Comparison of ENCODE assay signal across 7 cellular contexts in genomic region chr12:110743571-110744093, GRCh38. TPM values are rescaled to one million over a fixed set of nuclear protein-coding genes. Genes with fewer than 3 reads are reported as not detected.
A peak's percentile ranks its signal among the peaks of the same experiment; 100 is the strongest.
DNase-seq lines count a peak whose midpoint lies in the region; ATAC-seq and TF ChIP-seq lines count a peak whose summit lies in the region.

No MANE protein-coding gene starts in this region.

- H3K9me3 ChIP-seq in HAP-1 (no peaks in the 10 kb centered on the region), Panc1 (ENCODE audit: control insufficient read depth, insufficient read depth, low read depth, low read length) (no peaks in the 10 kb centered on the region), ectodermal cell (ENCODE audit: control insufficient read depth, low read length) (no peaks in the 10 kb centered on the region), mononuclear cell (ENCODE audit: low read depth, low read length) (no peaks in the 10 kb centered on the region)

- H3K36me3 ChIP-seq in HAP-1 (replicated peaks) (peaks cover 15% of the 10 kb centered on the region), Panc1 (ENCODE audit: control insufficient read depth, insufficient read depth, low read length) (peaks cover 12% of the 10 kb centered on the region), ectodermal cell (ENCODE audit: control insufficient read depth, insufficient read depth, low read length) (no peaks in the 10 kb centered on the region)

- DNase-seq in HAP-1 (ENCODE audit: low spot score in 2 of 2) (peak in 1 of 2 experiments; percentile 46), Panc1 (ENCODE audit: low read depth, low spot score) (no peak), ureter (ENCODE audit: low spot score) (peak; percentile 54), GM13976 (ENCODE audit: low spot score) (no peak)
- no peak for DNase-seq in activated CD4-positive, CD25-positive, alpha-beta regulatory T cell treated with anti-CD3 and anti-CD28 coated beads, Interleukin-2, amount 50 U/mL, for 72 hours

- H3K27ac ChIP-seq in Panc1 (ENCODE audit: low read length): peak overlapping the region; percentile 95
- H3K27ac ChIP-seq in ectodermal cell (ENCODE audit: insufficient read depth, low read depth, low read length, poor library complexity, severe bottlenecking): no peak overlapping the region

- TF ChIP-seq CTCF in Panc1 (IDR thresholded peaks at IDR 0.05) (no peak), GM13976 (IDR thresholded peaks at IDR 0.05; ENCODE audit: borderline replicate concordance, control extremely low read depth, extremely low read depth, insufficient read depth, missing control alignments) (no peak)

- peak; percentile 18 for ATAC-seq in Panc1

- in situ Hi-C loops in HAP-1 (cut with MboI; ENCODE audit: low sequenced_read_pairs) (loop anchor here (5.0 kb wide), 1 partner anchor 84 kb away; no protein-coding TSS in a partner anchor), Panc1 (cut with HindIII; ENCODE audit: low pct_unique_long_range_greater_than_20kb, low sequenced_read_pairs) (no loop called here), GM13976 (cut with MboI; ENCODE audit: low sequenced_read_pairs, unreplicated experiment) (no loop called here)

- CTCF ChIA-PET in Panc1 (lab: Charles Lee): no interaction called here

- H3K27me3 ChIP-seq in HAP-1 (ENCODE audit: low read depth): no peaks in the 10 kb centered on the region
- H3K27me3 ChIP-seq in Panc1 (ENCODE audit: control insufficient read depth, insufficient read depth, low read length): no peaks in the 10 kb centered on the region
- H3K27me3 ChIP-seq in ectodermal cell (ENCODE audit: control insufficient read depth, insufficient read depth, low read length, poor library complexity, severe bottlenecking): no peaks in the 10 kb centered on the region
- no peaks in the 10 kb centered on the region for H3K27me3 ChIP-seq in mononuclear cell (ENCODE audit: insufficient read depth, low read length)

- no TSS peak for BruUV-seq in Panc1 (replicated peaks; lab: Mats Ljungman, UMichigan)

- H3K4me1 ChIP-seq in HAP-1 (peaks cover 32% of the 10 kb centered on the region), Panc1 (ENCODE audit: control insufficient read depth, insufficient read depth, low read length) (peaks cover 36% of the 10 kb centered on the region), ectodermal cell (ENCODE audit: control insufficient read depth, insufficient read depth, low read length) (peaks cover 20% of the 10 kb centered on the region), mononuclear cell (ENCODE audit: insufficient read depth, low read length) (peaks cover 29% of the 10 kb centered on the region)

- WGBS in ectodermal cell, 2 experiments: 6% methylated on average over 26 of the region's 26 CpGs

- H3K4me3 ChIP-seq in HAP-1: peak overlapping the region; percentile 78
- peak overlapping the region; percentile 91 to 96 for H3K4me3 ChIP-seq in Panc1 (ENCODE audit: low read depth in 2 of 2, low read length in 2 of 2)
- peak overlapping the region; percentile 78 for H3K4me3 ChIP-seq in ectodermal cell (ENCODE audit: insufficient read depth, low read depth, low read length)
- H3K4me3 ChIP-seq in mononuclear cell (ENCODE audit: low read length): peak overlapping the region; percentile 46

- intact Hi-C loops in Panc1 (cut with micrococcal nuclease; ENCODE audit: unreplicated experiment): loop anchor here (5.0 kb wide), 1 partner anchor 84 kb away; no protein-coding TSS in a partner anchor

- POLR2A ChIA-PET in Panc1 (lab: Charles Lee): no interaction called here

RNA-seq across cellular contexts. Expression of gene PPP1CC, which starts 0.9 kb away (rescaled TPM):
- total RNA-seq in Panc1 (2021; ENCODE audit: unreplicated experiment) (219 TPM), mononuclear cell (158 TPM), ureter (107 TPM)
- 153 TPM for polyA plus RNA-seq in Panc1 (2012; ENCODE audit: insufficient read length)
- 362 TPM for polyA plus RNA-seq in ectodermal cell (2013, experiment 1 of 4)
- 325 TPM for polyA plus RNA-seq in ectodermal cell (2013, experiment 2 of 4)
- 314 TPM for polyA plus RNA-seq in ectodermal cell (2013, experiment 3 of 4)
- polyA plus RNA-seq in ectodermal cell (2013, experiment 4 of 4): 337 TPM

RNA-seq across cellular contexts. Expression of gene HVCN1, which starts 54.7 kb away (rescaled TPM):
- total RNA-seq in Panc1 (2021; ENCODE audit: unreplicated experiment): 0.87 TPM
- 1.2 TPM for polyA plus RNA-seq in Panc1 (2012; ENCODE audit: insufficient read length)
- 7.9 TPM for polyA plus RNA-seq in ectodermal cell (2013, experiment 1 of 4)
- polyA plus RNA-seq in ectodermal cell (2013, experiment 2 of 4): 7.6 TPM
- polyA plus RNA-seq in ectodermal cell (2013, experiment 3 of 4): 8.0 TPM
- 10.6 TPM for polyA plus RNA-seq in ectodermal cell (2013, experiment 4 of 4)
- total RNA-seq in mononuclear cell: 18.5 TPM
- total RNA-seq in ureter: 4.2 TPM
